In the genomic region with DNA sequence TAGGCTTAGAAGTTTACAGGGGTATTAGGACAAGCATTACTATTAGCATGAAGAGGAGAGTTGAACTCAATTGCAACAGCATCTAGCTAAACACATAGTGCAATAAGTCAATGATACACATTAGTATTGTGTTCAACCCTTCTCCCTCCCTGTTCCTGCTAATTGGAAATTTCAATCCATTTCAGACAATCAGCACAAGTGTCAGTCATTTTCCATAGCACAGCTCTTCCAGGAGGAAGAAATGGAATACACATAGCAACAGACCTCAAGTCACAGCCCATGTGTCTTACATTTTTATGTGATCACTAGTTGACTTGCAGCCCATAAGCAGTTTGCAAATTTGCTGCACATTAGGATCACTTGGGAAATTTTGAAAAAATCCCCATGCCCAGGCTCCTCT, we compare ENCODE assay signal across 6 cellular contexts.
"Had no signal": no experiment of that assay in that cellular context is flagged by ENCODE, and none has a peak within 500 bp of the region (broad histone marks: within the 10 kb centered on the region; RNA-seq: fewer than 3 reads in every experiment).

No MANE protein-coding gene starts in this region.

- H3K27ac Mint-ChIP-seq: H9 had no signal

- DNase-seq: GOT3, H9, HCEC 1CT, IMR-90, KG1 had no signal

- ATAC-seq: K562 had no signal

- H3K4me3 ChIP-seq: K562 had no signal

- H3K4me3 Mint-ChIP-seq: H9 had no signal
